In the genomic region with DNA sequence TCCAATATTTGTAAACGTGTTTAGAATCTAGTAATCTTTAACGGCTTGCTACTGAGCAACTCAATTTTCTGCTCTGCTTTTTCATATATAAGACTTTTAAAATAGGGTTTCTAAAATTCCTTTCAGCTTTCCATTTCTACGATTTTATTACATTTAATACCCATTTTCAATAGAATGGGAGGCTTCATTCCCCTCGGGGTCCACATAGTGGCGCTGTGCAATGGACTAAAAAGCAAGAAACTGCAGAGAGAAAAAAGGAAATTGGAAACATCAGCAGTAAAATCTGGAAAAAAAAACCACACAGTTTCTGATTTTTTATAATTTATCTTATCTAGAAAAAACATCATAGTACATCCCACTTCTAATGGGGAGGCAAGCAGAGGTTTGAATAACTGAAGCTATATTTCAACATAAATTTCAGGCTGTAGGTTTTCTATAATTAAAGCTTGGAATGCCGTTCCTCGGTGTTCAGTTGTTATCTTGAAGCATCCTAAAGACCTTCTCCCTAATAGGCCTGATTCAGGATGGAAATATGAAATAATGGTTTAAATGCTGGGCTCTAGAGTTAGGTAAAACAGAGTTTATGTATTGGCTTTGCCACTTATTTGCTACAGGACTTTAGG, we compare ENCODE assay signal across 1 cellular context.
TF ChIP-seq lines count a peak whose summit lies in the region.

No MANE protein-coding gene starts in this region.

TF ChIP-seq in HepG2, 621 proteins besides CTCF, POLR2A, EP300 and RAD21:
- TF ChIP-seq SMC3 (IDR thresholded peaks at IDR 0.05; ENCODE audit: low read length) (peak; percentile 49), ZNF337 (CRISPR knock-in tag; IDR thresholded peaks at IDR 0.05; ENCODE audit: borderline replicate concordance, low read depth) (no peak), ARID3A (IDR thresholded peaks at IDR 0.05; ENCODE audit: low read depth, low read length) (peak; percentile 46; the same call in 1 of the 2 replicates), STAG1 (CRISPR knock-in tag; IDR thresholded peaks at IDR 0.05) (peak; percentile 55)
